ENCODE assay signal across 8 cellular contexts in genomic region chr18:58046087-58046793, GRCh38. TPM values are rescaled to one million over a fixed set of nuclear protein-coding genes. Genes with fewer than 3 reads are reported as not detected.
DNase-seq lines count a peak whose midpoint lies in the region; ATAC-seq, FAIRE-seq and TF ChIP-seq lines count a peak whose summit lies in the region.

No MANE protein-coding gene starts in this region.

- H3K79me2 ChIP-seq in keratinocyte (ENCODE audit: control insufficient read depth, insufficient read depth, low read length) = peaks cover 40% of the 10 kb centered on the region

- H3K36me3 ChIP-seq in cardiac muscle cell (no peaks in the 10 kb centered on the region), keratinocyte (ENCODE audit: control insufficient read depth in 2 of 2, extremely low read depth in 1 of 2, insufficient read depth in 2 of 2, low read length in 2 of 2) (no peaks in the 10 kb centered on the region), thoracic aorta (no peaks in the 10 kb centered on the region)

- H3K9me3 ChIP-seq in cardiac muscle cell (ENCODE audit: low read depth) (no peaks in the 10 kb centered on the region), keratinocyte (ENCODE audit: control insufficient read depth, low read depth, low read length) (no peaks in the 10 kb centered on the region), thoracic aorta (no peaks in the 10 kb centered on the region)

- no peak for TF ChIP-seq CTCF in cardiac muscle cell (IDR thresholded peaks at IDR 0.05; ENCODE audit: low read depth, low read length)
- no peak for TF ChIP-seq CTCF in keratinocyte (optimal IDR thresholded peaks at IDR 0.05 in 1 of 3, IDR thresholded peaks at IDR 0.05 in 1 of 3, conservative IDR thresholded peaks at IDR 0.05 in 1 of 3; ENCODE audit: extremely low read depth in 1 of 3, insufficient read depth in 2 of 3, low read length in 3 of 3)
- no peak for TF ChIP-seq CTCF in thoracic aorta (IDR thresholded peaks at IDR 0.05)

- H3K9me3 Mint-ChIP-seq in activated T-helper 2 cell treated with anti-CD3 and anti-CD28 coated beads, Interferon-gamma antibody, Interleukin-2, Interleukin-4, amounts not matched to agents 10 μg/mL and 5 μg/mL and 100 μg/mL, durations not matched to agents 14 hours and 24 hours and 36 hours = no peaks in the 10 kb centered on the region

- H4K20me1 ChIP-seq in keratinocyte (ENCODE audit: control insufficient read depth, extremely low read depth, insufficient read depth, low read length) = no peaks in the 10 kb centered on the region

- H3K27ac ChIP-seq in cardiac muscle cell (peak overlapping the region; percentile 87), keratinocyte (ENCODE audit: control insufficient read depth, insufficient read depth, low read length) (peak overlapping the region; percentile 84), thoracic aorta (peak overlapping the region; percentile 3 to 48)

- FAIRE-seq in keratinocyte (lab: Jason Lieb, UNC) = no peak

- intact Hi-C loops in left ventricle myocardium superior (cut with micrococcal nuclease) = loop anchor here (5.0 kb wide), 1 partner anchor 76 kb away; no protein-coding TSS in a partner anchor
- intact Hi-C loops in activated T-helper 2 cell treated with anti-CD3 and anti-CD28 coated beads, Interferon-gamma antibody, Interleukin-2, Interleukin-4, amounts not matched to agents 10 μg/mL and 5 μg/mL and 100 μg/mL, durations not matched to agents 14 hours and 24 hours and 36 hours (cut with micrococcal nuclease) = loop anchor here (10.0 kb wide), 1 partner anchor 131 kb away; no protein-coding TSS in a partner anchor

- ATAC-seq in left ventricle myocardium superior = no peak
- no peak for ATAC-seq in thoracic aorta (ENCODE audit: insufficient number of reproducible peaks, low FRiP score, low read depth)
- ATAC-seq in GM19455 (IDR thresholded peaks at IDR 0.05; ENCODE audit: unreplicated experiment) = no peak
- ATAC-seq in HG03571 (IDR thresholded peaks at IDR 0.05; ENCODE audit: unreplicated experiment) = no peak
- ATAC-seq in HG03432 (IDR thresholded peaks at IDR 0.05; ENCODE audit: unreplicated experiment) = no peak

- no peak overlapping the region for H3K27ac Mint-ChIP-seq in activated T-helper 2 cell treated with anti-CD3 and anti-CD28 coated beads, Interferon-gamma antibody, Interleukin-2, Interleukin-4, amounts not matched to agents 10 μg/mL and 5 μg/mL and 100 μg/mL, durations not matched to agents 14 hours and 24 hours and 36 hours

- H3K9ac ChIP-seq in keratinocyte (ENCODE audit: control insufficient read depth, extremely low read depth, insufficient read depth, low read length) = peak overlapping the region; percentile 75

- peak overlapping the region; percentile 99 for H3K4me2 ChIP-seq in keratinocyte (ENCODE audit: control insufficient read depth, extremely low read depth, insufficient read depth, low read depth, low read length)

- no peak for DNase-seq in cardiac muscle cell (ENCODE audit: low read depth in 1 of 2, low spot score in 1 of 2)
- DNase-seq in left ventricle myocardium superior = no peak
- DNase-seq in activated T-helper 2 cell treated with anti-CD3 and anti-CD28 coated beads, Interferon-gamma antibody, Interleukin-2, Interleukin-4, amounts not matched to agents 10 μg/mL and 5 μg/mL and 100 μg/mL, durations not matched to agents 14 hours and 24 hours and 36 hours (ENCODE audit: low spot score) = no peak
- no peak for DNase-seq in keratinocyte (ENCODE audit: low read depth, low spot score)
- no peak for DNase-seq in thoracic aorta (ENCODE audit: low spot score)

- peak overlapping the region; percentile 90 for H3K4me3 Mint-ChIP-seq in activated T-helper 2 cell treated with anti-CD3 and anti-CD28 coated beads, Interferon-gamma antibody, Interleukin-2, Interleukin-4, amounts not matched to agents 10 μg/mL and 5 μg/mL and 100 μg/mL, durations not matched to agents 14 hours and 24 hours and 36 hours (ENCODE audit: low read depth)

- H3K36me3 Mint-ChIP-seq in activated T-helper 2 cell treated with anti-CD3 and anti-CD28 coated beads, Interferon-gamma antibody, Interleukin-2, Interleukin-4, amounts not matched to agents 10 μg/mL and 5 μg/mL and 100 μg/mL, durations not matched to agents 14 hours and 24 hours and 36 hours (ENCODE audit: low read depth) = no peaks in the 10 kb centered on the region

- H3K4me1 ChIP-seq in cardiac muscle cell (ENCODE audit: low read depth) = peaks cover 12% of the 10 kb centered on the region
- H3K4me1 ChIP-seq in keratinocyte (ENCODE audit: control insufficient read depth, extremely low read depth, insufficient read depth, low read length) = peaks cover 35% of the 10 kb centered on the region
- H3K4me1 ChIP-seq in thoracic aorta (ENCODE audit: control insufficient read depth in 1 of 2, low read depth in 2 of 2) = peaks cover 12 to 26% of the 10 kb centered on the region in 2 donors

- H3K27me3 ChIP-seq in cardiac muscle cell (peaks cover 10% of the 10 kb centered on the region), keratinocyte (ENCODE audit: control insufficient read depth, extremely low read depth, insufficient read depth, low read length) (no peaks in the 10 kb centered on the region), thoracic aorta (replicated peaks; ENCODE audit: insufficient read depth) (no peaks in the 10 kb centered on the region)

- H3K4me1 Mint-ChIP-seq in activated T-helper 2 cell treated with anti-CD3 and anti-CD28 coated beads, Interferon-gamma antibody, Interleukin-2, Interleukin-4, amounts not matched to agents 10 μg/mL and 5 μg/mL and 100 μg/mL, durations not matched to agents 14 hours and 24 hours and 36 hours (ENCODE audit: low read depth) = peaks cover 28% of the 10 kb centered on the region

- peaks cover 42% of the 10 kb centered on the region for H3K27me3 Mint-ChIP-seq in activated T-helper 2 cell treated with anti-CD3 and anti-CD28 coated beads, Interferon-gamma antibody, Interleukin-2, Interleukin-4, amounts not matched to agents 10 μg/mL and 5 μg/mL and 100 μg/mL, durations not matched to agents 14 hours and 24 hours and 36 hours (ENCODE audit: low read depth)

- dilution Hi-C loops in keratinocyte (cut with MboI; ENCODE audit: extremely low pct_ligation_motif_present, low sequenced_read_pairs) = loop anchor here (25.0 kb wide), 1 partner anchor 159 kb away; no protein-coding TSS in a partner anchor

- H3K4me3 ChIP-seq in cardiac muscle cell = peak overlapping the region; percentile 83
- peak overlapping the region; percentile 51 to 86 (median 69) for H3K4me3 ChIP-seq in keratinocyte (ENCODE audit: control insufficient read depth in 2 of 3, extremely low read depth in 1 of 3, insufficient read depth in 2 of 3, low read depth in 1 of 3, low read length in 3 of 3)
- H3K4me3 ChIP-seq in thoracic aorta = peak overlapping the region; percentile 86

- H2AFZ ChIP-seq in keratinocyte (ENCODE audit: control insufficient read depth, low read length) = peak overlapping the region; percentile 86

- H3K9me1 ChIP-seq in keratinocyte (ENCODE audit: control insufficient read depth, extremely low read depth, insufficient read depth, low read length) = no peaks in the 10 kb centered on the region

RNA-seq across cellular contexts. Expression of gene NEDD4L, which starts 2.2 kb away (rescaled TPM):
- 40.5 and 43.4 TPM in 2 replicates for total RNA-seq in cardiac muscle cell
- polyA plus RNA-seq in cardiac muscle cell = 30.8 and 38.2 TPM in 2 replicates
- total RNA-seq in left ventricle myocardium superior = 67.4 TPM
- total RNA-seq in activated T-helper 2 cell treated with anti-CD3 and anti-CD28 coated beads, Interferon-gamma antibody, Interleukin-2, Interleukin-4, amounts not matched to agents 10 μg/mL and 5 μg/mL and 100 μg/mL, durations not matched to agents 14 hours and 24 hours and 36 hours = 5.1 and 6.2 TPM in 2 replicates
- polyA plus RNA-seq in keratinocyte = 27.3 to 80.8 TPM (median 52.6 TPM) in 3 replicates
- 109 TPM for polyA plus RNA-seq in keratinocyte (2011; ENCODE audit: low read depth)
- polyA plus RNA-seq in keratinocyte (2011; cell fraction: cytosol; rRNA removed) = 39.3 and 48.6 TPM in 2 replicates
- 117 and 140 TPM in 2 replicates for polyA plus RNA-seq in keratinocyte (2011; cell fraction: nucleus; rRNA removed)
- 77.8 and 96.4 TPM in 2 replicates for polyA plus RNA-seq in keratinocyte (2012; ENCODE audit: low replicate concordance)
- polyA minus RNA-seq in keratinocyte = 65.0 to 149 TPM (median 125 TPM) in 3 replicates
- 26.9 TPM for polyA minus RNA-seq in keratinocyte (2011; cell fraction: cytosol; rRNA and poly(A)+ RNA removed)
- polyA minus RNA-seq in keratinocyte (2011; cell fraction: nucleus; rRNA and poly(A)+ RNA removed) = 108 and 202 TPM in 2 replicates
- 10 to 100 TPM; 13.9 to 22.9 TPM for total RNA-seq in thoracic aorta

Comparison
In these comparisons a context has a peak if more than half of its experiments do, and no peak if none do; other contexts are left out.
1. H3K27ac ChIP-seq: peak in every context shown above with its lines; median percentile 87 in cardiac muscle cell; 84 in keratinocyte; 26 in thoracic aorta.